In genomic region chr9:135671591-135672041, GRCh38 we compare ENCODE assay signal across 1 cellular context.
TF ChIP-seq lines count a peak whose summit lies in the region.

No MANE protein-coding gene starts in this region.

TF ChIP-seq in K562, 482 proteins besides CTCF, POLR2A, EP300 and RAD21:
- TF ChIP-seq CBX8 (IDR thresholded peaks at IDR 0.05; ENCODE audit: borderline replicate concordance, extremely low read depth, low read depth, low read length, poor library complexity, severe bottlenecking) (no peak), NFYB (IDR thresholded peaks at IDR 0.05; ENCODE audit: extremely low read depth, insufficient read length) (no peak), ZNF395 (CRISPR knock-in tag; IDR thresholded peaks at IDR 0.05) (no peak), ZC3H11A (IDR thresholded peaks at IDR 0.05; ENCODE audit: low read depth, low read length) (no peak)
